In genomic region chrX:129980043-129980442, GRCh38 we compare ENCODE assay signal across 9 cellular contexts. TPM values are rescaled to one million over a fixed set of nuclear protein-coding genes. Genes with fewer than 3 reads are reported as not detected.
DNase-seq lines count a peak whose midpoint lies in the region; ATAC-seq and TF ChIP-seq lines count a peak whose summit lies in the region.
"Had no signal": no experiment of that assay in that cellular context is flagged by ENCODE, and none has a peak within 500 bp of the region (broad histone marks: within the 10 kb centered on the region; RNA-seq: fewer than 3 reads in every experiment).

No MANE protein-coding gene starts in this region.

- no peak for ATAC-seq in activated CD4-positive, CD25-positive, alpha-beta regulatory T cell treated with anti-CD3 and anti-CD28 coated beads, Interleukin-2, amount 50 U/mL, for 24 hours

- peak overlapping the region; percentile 57 for H3K4me3 ChIP-seq in kidney epithelial cell (ENCODE audit: low read depth, low read length)
- H3K4me3 ChIP-seq: SK-N-MC had no signal

- no peaks in the 10 kb centered on the region for H3K36me3 ChIP-seq in kidney epithelial cell (ENCODE audit: control insufficient read depth, insufficient read depth, low read length)

- DNase-seq in activated CD4-positive, CD25-positive, alpha-beta regulatory T cell treated with anti-CD3 and anti-CD28 coated beads, Interleukin-2, amount 50 U/mL, for 72 hours, result peak; percentile 34
- peak; percentile 28 to 41 for DNase-seq in activated T-cell treated with anti-CD3 and anti-CD28 coated beads, Interleukin-2, amount 50 U/mL, for 48 hours
- DNase-seq in kidney epithelial cell (ENCODE audit: low read depth) (no peak), substantia nigra (lab: John Stamatoyannopoulos, UW) (peak in 27 of 49 donors; percentile 0 to 67 (median 10)), GDM1 (lab: John Stamatoyannopoulos, UW) (no peak), DMS114 treated with DMSO at 0.1 percent for 48 hours (lab: John Stamatoyannopoulos, UW; ENCODE audit: unreplicated experiment) (no peak), NCI-H2107 treated with DMSO at 0.1 percent for 48 hours (lab: John Stamatoyannopoulos, UW; ENCODE audit: unreplicated experiment) (no peak)

- no peak overlapping the region for H3K27ac ChIP-seq in substantia nigra (ENCODE audit: low read depth, low read length, poor library complexity, severe bottlenecking)
- H3K27ac ChIP-seq: SK-N-MC had no signal

- no peak for TF ChIP-seq CTCF in kidney epithelial cell (IDR thresholded peaks at IDR 0.05; ENCODE audit: insufficient read depth, low read length, poor library complexity, severe bottlenecking)

- H3K27me3 ChIP-seq in kidney epithelial cell (ENCODE audit: control insufficient read depth, insufficient read depth, low read length), result no peaks in the 10 kb centered on the region

RNA-seq across cellular contexts. Expression of gene BCORL1, which starts 2.4 kb away (rescaled TPM):
- 4.8 and 5.8 TPM in 2 replicates for total RNA-seq in kidney epithelial cell

Comparison
In these comparisons a context has a peak if more than half of its experiments do, and no peak if none do; other contexts are left out.
1. DNase-seq: peak in activated CD4-positive, CD25-positive, alpha-beta regulatory T cell treated with anti-CD3 and anti-CD28 coated beads, Interleukin-2, amount 50 U/mL, for 72 hours (single experiment), activated T-cell treated with anti-CD3 and anti-CD28 coated beads, Interleukin-2, amount 50 U/mL, for 48 hours (2 of 2) and substantia nigra (27 of 49); none in kidney epithelial cell (single experiment), GDM1 (single experiment), DMS114 treated with DMSO at 0.1 percent for 48 hours (single experiment) and NCI-H2107 treated with DMSO at 0.1 percent for 48 hours (single experiment).